In the genomic region with DNA sequence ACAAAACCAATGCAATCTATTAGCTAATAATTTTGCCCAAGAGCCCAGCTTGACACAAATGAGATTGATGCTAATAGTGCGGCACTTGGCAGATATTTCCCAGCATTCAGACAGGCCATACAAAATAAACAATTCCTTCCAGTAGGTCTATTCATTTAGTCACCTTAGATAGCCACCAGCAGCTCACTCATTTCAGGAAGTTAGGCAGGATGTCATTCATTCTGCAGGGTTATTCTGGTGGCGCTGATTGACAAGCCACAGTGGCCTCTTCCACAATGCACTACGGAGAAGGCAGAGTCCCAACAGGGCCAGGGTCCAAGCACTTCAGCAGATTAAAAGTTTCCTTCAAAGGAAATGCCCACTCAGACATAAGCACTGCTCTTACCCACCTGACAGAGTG, we compare ENCODE assay signal across 11 cellular contexts. TPM values are rescaled to one million over a fixed set of nuclear protein-coding genes. Genes with fewer than 3 reads are reported as not detected.
DNase-seq lines count a peak whose midpoint lies in the region; ATAC-seq and TF ChIP-seq lines count a peak whose summit lies in the region.
"Had no signal": no experiment of that assay in that cellular context is flagged by ENCODE, and none has a peak within 500 bp of the region (broad histone marks: within the 10 kb centered on the region; RNA-seq: fewer than 3 reads in every experiment).

No MANE protein-coding gene starts in this region.

- H3K27me3 Mint-ChIP-seq in activated naive CD4-positive, alpha-beta T cell treated with anti-CD3 and anti-CD28 coated beads, Interleukin-2, amount 10 ng/mL, durations not matched to agents 7 days and 5 days, result peaks cover 7% of the 10 kb centered on the region

- H2AK5ac ChIP-seq in IMR-90 (ENCODE audit: low read depth, low read length), result peak overlapping the region; percentile 13; the same call in 1 of the 2 replicates

- H4K91ac ChIP-seq in IMR-90 (ENCODE audit: insufficient read depth, low read depth, low read length), result peak overlapping the region; percentile 44; the same call in 1 of the 2 replicates

- H3K14ac ChIP-seq in IMR-90 (replicated peaks; ENCODE audit: low read depth, low read length), result no peak overlapping the region; the same call in 1 of the 2 replicates

- H3K9me3 ChIP-seq in IMR-90 (ENCODE audit: control insufficient read depth, insufficient read depth, low read length) (no peaks in the 10 kb centered on the region), body of pancreas (no peaks in the 10 kb centered on the region), hepatocyte (ENCODE audit: low read depth) (no peaks in the 10 kb centered on the region), ovary (no peaks in the 10 kb centered on the region)

- no peak for TF ChIP-seq EP300 in ovary (IDR thresholded peaks at IDR 0.05)

- H3K4me2 ChIP-seq in IMR-90 (ENCODE audit: low read depth, low read length) (no peak overlapping the region), hepatocyte (no peak overlapping the region)

- H3K4me1 Mint-ChIP-seq in activated naive CD4-positive, alpha-beta T cell treated with anti-CD3 and anti-CD28 coated beads, Interleukin-2, amount 10 ng/mL, durations not matched to agents 7 days and 5 days, result no peaks in the 10 kb centered on the region

- H4K20me1 ChIP-seq in IMR-90 (ENCODE audit: insufficient read depth, low read length) (no peaks in the 10 kb centered on the region), hepatocyte (ENCODE audit: insufficient read depth, poor library complexity, severe bottlenecking) (no peaks in the 10 kb centered on the region)

- no peak overlapping the region for H2BK5ac ChIP-seq in IMR-90 (ENCODE audit: low read depth, low read length, poor library complexity, severe bottlenecking)

- H3K79me1 ChIP-seq in IMR-90 (ENCODE audit: low read depth in 1 of 2, low read length in 2 of 2), result no peaks in the 10 kb centered on the region

- peak overlapping the region; percentile 73 for H2BK120ac ChIP-seq in IMR-90 (ENCODE audit: low read depth, low read length)

- H3K18ac ChIP-seq in IMR-90 (ENCODE audit: low read depth, low read length), result no peak overlapping the region

- H3K4me3 Mint-ChIP-seq in activated naive CD4-positive, alpha-beta T cell treated with anti-CD3 and anti-CD28 coated beads, Interleukin-2, amount 10 ng/mL, durations not matched to agents 7 days and 5 days, result no peak overlapping the region

- POLR2A ChIA-PET in IMR-90 (lab: Charles Lee; ENCODE audit: unreplicated experiment), result no interaction called here

- peak overlapping the region; percentile 38 for H3K27ac Mint-ChIP-seq in activated naive CD4-positive, alpha-beta T cell treated with anti-CD3 and anti-CD28 coated beads, Interleukin-2, amount 10 ng/mL, durations not matched to agents 7 days and 5 days
- H3K27ac Mint-ChIP-seq: activated T-helper 2 cell treated with anti-CD3 and anti-CD28 coated beads, Interferon-gamma antibody, Interleukin-2, Interleukin-4, amounts not matched to agents 10 μg/mL and 5 μg/mL and 100 μg/mL, durations not matched to agents 14 hours and 24 hours and 36 hours had no signal

- TF ChIP-seq POLR2A in IMR-90 (IDR thresholded peaks at IDR 0.05; ENCODE audit: low read depth, low read length), result no peak
- no peak for TF ChIP-seq POLR2A in body of pancreas (IDR thresholded peaks at IDR 0.05)
- TF ChIP-seq POLR2A in ovary (IDR thresholded peaks at IDR 0.05), result no peak

- no CpG with 5 or more reads among the region's 3 CpGs for WGBS in IMR-90 (ENCODE audit: extremely low coverage in 2 of 2, insufficient read length in 1 of 2), 2 experiments
- 12 to 22% methylated on average over 3 of the region's 3 CpGs for WGBS in body of pancreas, 2 donors
- 71% methylated on average over 3 of the region's 3 CpGs for WGBS in hepatocyte (ENCODE audit: low lambda C conversion rate, missing lambda C conversion rate)
- 81 to 83% (median 82%) methylated on average over 3 of the region's 3 CpGs for WGBS in ovary, 3 donors

- H3K36me3 ChIP-seq in IMR-90 (ENCODE audit: control insufficient read depth, insufficient read depth, low read length) (no peaks in the 10 kb centered on the region), body of pancreas (replicated peaks in 1 of 2; ENCODE audit: insufficient read depth in 1 of 2, low read depth in 2 of 2) (no peaks in the 10 kb centered on the region), hepatocyte (replicated peaks; ENCODE audit: insufficient read depth, low read depth) (no peaks in the 10 kb centered on the region), ovary (no peaks in the 10 kb centered on the region)

- BruUV-seq in IMR-90 (replicated peaks; lab: Mats Ljungman, UMichigan), result no TSS peak

- H3K4me3 ChIP-seq in IMR-90 (ENCODE audit: insufficient read depth, low read depth, low read length) (no peak overlapping the region), body of pancreas (no peak overlapping the region), hepatocyte (no peak overlapping the region), ovary (no peak overlapping the region)
- H3K4me3 ChIP-seq: coronary artery had no signal

- H4K8ac ChIP-seq in IMR-90 (ENCODE audit: low read depth in 2 of 2, low read length in 2 of 2), result no peak overlapping the region

- H3K9ac ChIP-seq in IMR-90 (ENCODE audit: low read depth, low read length), result no peak overlapping the region

- ATAC-seq in IMR-90 (ENCODE audit: low read depth), result no peak
- no peak for ATAC-seq in body of pancreas
- ATAC-seq in stimulated activated naive CD8-positive, alpha-beta T cell treated with anti-CD3 and anti-CD28 coated beads, Interleukin-15, Interleukin-2, amounts not matched to agents 100 U/mL and 50 U/mL, for 24 hours, result peak; percentile 57

- no peak for DNase-seq in activated naive CD4-positive, alpha-beta T cell treated with anti-CD3 and anti-CD28 coated beads, Interleukin-2, amount 10 ng/mL, durations not matched to agents 7 days and 5 days
- no peak for DNase-seq in activated naive CD4-positive, alpha-beta T cell (lab: John Stamatoyannopoulos, UW)
- DNase-seq in IMR-90, result no peak
- DNase-seq in body of pancreas, result peak in 1 of 4 donors; percentile 18
- no peak for DNase-seq in stimulated activated naive CD8-positive, alpha-beta T cell treated with anti-CD3 and anti-CD28 coated beads, Interleukin-15, Interleukin-2, amounts not matched to agents 100 U/mL and 50 U/mL, for 24 hours
- DNase-seq in GOT3 (lab: John Stamatoyannopoulos, UW), result no peak
- no peak for DNase-seq in hepatocyte (ENCODE audit: low spot score)
- no peak for DNase-seq in ovary
- DNase-seq: MM.1S had no signal

- H3K56ac ChIP-seq in IMR-90 (ENCODE audit: extremely low read depth, insufficient read depth, low read length), result no peak overlapping the region

- no peaks in the 10 kb centered on the region for H3K9me3 Mint-ChIP-seq in activated naive CD4-positive, alpha-beta T cell treated with anti-CD3 and anti-CD28 coated beads, Interleukin-2, amount 10 ng/mL, durations not matched to agents 7 days and 5 days
- H3K9me3 Mint-ChIP-seq: activated T-helper 2 cell treated with anti-CD3 and anti-CD28 coated beads, Interferon-gamma antibody, Interleukin-2, Interleukin-4, amounts not matched to agents 10 μg/mL and 5 μg/mL and 100 μg/mL, durations not matched to agents 14 hours and 24 hours and 36 hours had no signal

- TF ChIP-seq CTCF in IMR-90 (conservative IDR thresholded peaks at IDR 0.05; ENCODE audit: low read depth, low read length), result no peak
- no peak for TF ChIP-seq CTCF in body of pancreas (IDR thresholded peaks at IDR 0.05)
- no peak for TF ChIP-seq CTCF in hepatocyte (IDR thresholded peaks at IDR 0.05; ENCODE audit: poor library complexity)
- TF ChIP-seq CTCF in ovary (IDR thresholded peaks at IDR 0.05), result no peak

- peak overlapping the region; percentile 77; the same call in 1 of the 2 replicates for H2BK20ac ChIP-seq in IMR-90 (ENCODE audit: low read depth, low read length)

- CTCF ChIA-PET in activated naive CD4-positive, alpha-beta T cell treated with anti-CD3 and anti-CD28 coated beads, Interleukin-2, amount 10 ng/mL, durations not matched to agents 7 days and 5 days (lab: Charles Lee), result interaction anchor here (1.2 kb wide), 1 partner anchor 373 kb away, joined by 3 read pairs; no protein-coding TSS in a partner anchor
- CTCF ChIA-PET in IMR-90 (lab: Yijun Ruan, JAX), result no interaction called here

- in situ Hi-C loops in IMR-90 (cut with MboI; ENCODE audit: low sequenced_read_pairs), result no loop called here

- H3K27ac ChIP-seq in IMR-90 (ENCODE audit: insufficient read depth, low read length), result no peak overlapping the region
- H3K27ac ChIP-seq in body of pancreas, result peak overlapping the region in 3 of 4 donors; percentile 52 to 71 (median 60)
- H3K27ac ChIP-seq in hepatocyte, result no peak overlapping the region
- no peak overlapping the region for H3K27ac ChIP-seq in ovary
- H3K27ac ChIP-seq: coronary artery had no signal

- intact Hi-C loops in IMR-90 (cut with micrococcal nuclease) (no loop called here), body of pancreas (cut with DNase I) (no loop called here), ovary (cut with DNase I) (no loop called here)

- H3K4ac ChIP-seq in IMR-90 (ENCODE audit: low read depth, low read length), result peak overlapping the region; percentile 37

- H3K4me1 ChIP-seq in IMR-90 (ENCODE audit: control insufficient read depth, insufficient read depth, low read length) (peaks cover 8% of the 10 kb centered on the region), body of pancreas (peaks cover 49% of the 10 kb centered on the region), hepatocyte (ENCODE audit: insufficient read depth) (peaks cover 5% of the 10 kb centered on the region), ovary (ENCODE audit: insufficient read depth) (peaks cover 4% of the 10 kb centered on the region)

- no peak overlapping the region for H4K5ac ChIP-seq in IMR-90 (ENCODE audit: low read depth, low read length)

- H2AFZ ChIP-seq in IMR-90 (replicated peaks; ENCODE audit: low read length, poor library complexity), result no peak overlapping the region
- no peak overlapping the region for H2AFZ ChIP-seq in hepatocyte

- no peak overlapping the region for H2AK9ac ChIP-seq in IMR-90 (replicated peaks; ENCODE audit: low read depth, low read length, poor library complexity)

- peaks cover 5% of the 10 kb centered on the region for H3K9me1 ChIP-seq in IMR-90 (ENCODE audit: insufficient read depth, low read length)

- H3K23ac ChIP-seq in IMR-90 (ENCODE audit: low read depth, low read length), result no peak overlapping the region; the same call in 1 of the 2 replicates

- dilution Hi-C loops in IMR-90 (cut with HindIII; ENCODE audit: low sequenced_read_pairs, unreplicated experiment), result no loop called here

- no peaks in the 10 kb centered on the region for H3K36me3 Mint-ChIP-seq in activated naive CD4-positive, alpha-beta T cell treated with anti-CD3 and anti-CD28 coated beads, Interleukin-2, amount 10 ng/mL, durations not matched to agents 7 days and 5 days

- H3K27me3 ChIP-seq in IMR-90 (ENCODE audit: control insufficient read depth, insufficient read depth, low read length) (no peaks in the 10 kb centered on the region; the same call in 1 of the 2 replicates), body of pancreas (no peaks in the 10 kb centered on the region), hepatocyte (no peaks in the 10 kb centered on the region), ovary (no peaks in the 10 kb centered on the region)

- no peak for TF ChIP-seq RAD21 in IMR-90 (IDR thresholded peaks at IDR 0.05; ENCODE audit: low read length)

- peak overlapping the region; percentile 36; the same call in 1 of the 3 replicates for H2BK15ac ChIP-seq in IMR-90 (ENCODE audit: low read depth, low read length)

- H3K9me2 ChIP-seq in hepatocyte (replicated peaks; ENCODE audit: insufficient read depth), result no peaks in the 10 kb centered on the region

- H3K79me2 ChIP-seq in hepatocyte, result no peaks in the 10 kb centered on the region

RNA-seq across cellular contexts. Expression of a gene that starts 55.8 kb away (rescaled TPM):
- under 0.01 and 0.28 TPM in 2 replicates for total RNA-seq in IMR-90 (2012; rRNA removed)
- polyA plus RNA-seq in IMR-90 (2012; rRNA removed), result 0.14 TPM in 1 of 2 replicates, not detected in the other
- polyA plus RNA-seq in IMR-90 (2012; cell fraction: cytosol; rRNA removed), result 0.08 and 0.40 TPM in 2 replicates
- polyA plus RNA-seq in IMR-90 (2012; cell fraction: nucleus; rRNA removed; ENCODE audit: low replicate concordance), result 0.05 TPM in 1 of 2 replicates, not detected in the other
- total RNA-seq in body of pancreas, result 10 to 100 TPM; 28.0 to 37.2 TPM
- 6.5 and 8.4 TPM in 2 replicates for total RNA-seq in hepatocyte
- 2.5 and 4.7 TPM in 2 replicates for polyA plus RNA-seq in hepatocyte
- total RNA-seq in ovary, result 10 to 100 TPM in 2 of 7 donors, 1 to 10 TPM in 5; 4.6 to 14.2 (median 7.8) TPM
- 1 to 10 TPM; 2.5 to 9.9 TPM for polyA plus RNA-seq in ovary

Comparison
In these comparisons a context has a peak if more than half of its experiments do, and no peak if none do; other contexts are left out.
1. H3K27ac ChIP-seq: peak in body of pancreas (3 of 4); none in IMR-90 (single experiment), hepatocyte (single experiment) and ovary (0 of 2).